In the genomic region with DNA sequence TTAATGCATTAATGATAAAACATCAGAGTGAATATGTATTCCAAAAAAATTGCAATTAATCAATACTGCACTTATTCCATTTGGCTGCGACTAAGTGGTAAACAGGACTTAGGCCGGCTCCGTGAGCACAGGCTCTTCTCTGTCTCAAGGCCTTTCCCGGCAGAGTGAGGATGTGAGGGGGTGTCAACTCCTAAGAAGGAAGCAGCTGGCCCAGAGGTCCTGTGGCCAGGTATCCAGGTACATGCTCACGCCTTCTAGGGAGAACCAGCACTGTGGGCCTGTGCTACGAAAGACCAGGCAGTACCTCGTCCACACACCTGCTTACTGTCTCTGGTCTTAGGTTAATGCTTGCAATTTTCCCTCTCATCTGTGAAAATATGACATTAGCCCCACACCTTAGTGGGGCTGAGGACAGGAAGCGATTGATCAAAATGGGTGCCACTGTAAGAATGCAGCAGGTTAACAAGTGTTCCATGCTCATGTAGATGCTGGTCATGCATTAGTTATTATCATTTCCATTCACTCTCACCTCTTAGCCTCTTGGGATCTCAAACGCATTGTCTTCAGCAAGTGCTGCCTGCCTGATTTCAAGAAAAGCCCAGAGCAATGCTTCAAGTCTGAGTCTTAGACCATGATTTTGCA, we compare ENCODE assay signal across 15 cellular contexts.
DNase-seq lines count a peak whose midpoint lies in the region; ATAC-seq, FAIRE-seq and TF ChIP-seq lines count a peak whose summit lies in the region.
"Had no signal": no experiment of that assay in that cellular context is flagged by ENCODE, and none has a peak within 500 bp of the region (broad histone marks: within the 10 kb centered on the region; RNA-seq: fewer than 3 reads in every experiment).

No MANE protein-coding gene starts in this region.

- H3K36me3 ChIP-seq in SK-N-SH (replicated peaks in 1 of 2; ENCODE audit: control insufficient read depth in 1 of 2, insufficient read depth in 2 of 2, low read length in 1 of 2) (no peaks in the 10 kb centered on the region), mammary epithelial cell (ENCODE audit: insufficient read depth, low read length) (no peaks in the 10 kb centered on the region), keratinocyte (ENCODE audit: control insufficient read depth in 2 of 2, extremely low read depth in 1 of 2, insufficient read depth in 2 of 2, low read length in 2 of 2) (no peaks in the 10 kb centered on the region)

- H3K4me3 ChIP-seq in SK-N-SH (ENCODE audit: low read depth in 2 of 2, low read length in 1 of 2) (no peak overlapping the region), mammary epithelial cell (replicated peaks in 1 of 3; ENCODE audit: insufficient read depth in 1 of 3, low read depth in 2 of 3, low read length in 3 of 3) (no peak overlapping the region), keratinocyte (ENCODE audit: control insufficient read depth in 2 of 3, extremely low read depth in 1 of 3, insufficient read depth in 2 of 3, low read depth in 1 of 3, low read length in 3 of 3) (no peak overlapping the region)

- H3K27ac ChIP-seq in SK-N-SH (ENCODE audit: low read depth in 2 of 2, low read length in 1 of 2) (peak overlapping the region in 1 of 2 experiments; percentile 99; a peak in 2 of 4 replicates), mammary epithelial cell (ENCODE audit: insufficient read depth, low read depth, low read length) (peak overlapping the region; percentile 21), keratinocyte (ENCODE audit: control insufficient read depth, insufficient read depth, low read length) (no peak overlapping the region)
- H3K27ac ChIP-seq: 22Rv1 had no signal

- intact Hi-C loops in mammary epithelial cell (cut with micrococcal nuclease), result no loop called here
- intact Hi-C loops in activated CD4-positive, alpha-beta T cell treated with anti-CD3 and anti-CD28 coated beads, Interleukin-2, amount 10 ng/mL, durations not matched to agents 24 days and 14 days (cut with micrococcal nuclease), result no loop called here

- no peak overlapping the region for H3K4me3 Mint-ChIP-seq in type B pancreatic cell
- no peak overlapping the region for H3K4me3 Mint-ChIP-seq in activated CD4-positive, alpha-beta T cell treated with anti-CD3 and anti-CD28 coated beads, Interleukin-2, amount 10 ng/mL, durations not matched to agents 24 days and 14 days

- DNase-seq in SK-N-SH (no peak), mammary epithelial cell (no peak), keratinocyte (ENCODE audit: low read depth, low spot score) (no peak), type B pancreatic cell (ENCODE audit: extremely low spot score, unreplicated experiment) (peak; percentile 20), G401 (ENCODE audit: low spot score) (no peak)
- DNase-seq in activated CD4-positive, alpha-beta T cell treated with anti-CD3 and anti-CD28 coated beads, Interleukin-2, amount 10 ng/mL, durations not matched to agents 24 days and 14 days, result no peak
- DNase-seq: C1 segment of cervical spinal cord, Karpas-422, NCI-H1105 treated with DMSO at 0.1 percent for 48 hours, NCI-H1930, NCI-H2171 treated with DMSO at 0.1 percent for 48 hours, NCI-H510A had no signal

- no TSS peak for BruUV-seq in mammary epithelial cell (replicated peaks; lab: Mats Ljungman, UMichigan)

- no peaks in the 10 kb centered on the region for H3K9me3 ChIP-seq in SK-N-SH
- no peaks in the 10 kb centered on the region for H3K9me3 ChIP-seq in mammary epithelial cell (replicated peaks; ENCODE audit: insufficient read depth, low read length)
- H3K9me3 ChIP-seq in keratinocyte (ENCODE audit: control insufficient read depth, low read depth, low read length), result no peaks in the 10 kb centered on the region

- H3K4me1 ChIP-seq in SK-N-SH (ENCODE audit: control insufficient read depth in 1 of 2, insufficient read depth in 2 of 2, low read depth in 1 of 2, low read length in 1 of 2) (peaks cover 17 to 41% of the 10 kb centered on the region in 2 experiments), mammary epithelial cell (ENCODE audit: insufficient read depth, low read length) (peaks cover 54% of the 10 kb centered on the region), keratinocyte (ENCODE audit: control insufficient read depth, extremely low read depth, insufficient read depth, low read length) (peaks cover 38% of the 10 kb centered on the region)

- no peak for TF ChIP-seq CTCF in SK-N-SH (IDR thresholded peaks at IDR 0.05)
- no peak for TF ChIP-seq CTCF in mammary epithelial cell (conservative IDR thresholded peaks at IDR 0.05 in 1 of 2, IDR thresholded peaks at IDR 0.05 in 1 of 2; ENCODE audit: extremely low read depth in 1 of 2, insufficient read depth in 1 of 2, low read depth in 1 of 2, low read length in 2 of 2)
- no peak for TF ChIP-seq CTCF in keratinocyte (optimal IDR thresholded peaks at IDR 0.05 in 1 of 3, IDR thresholded peaks at IDR 0.05 in 1 of 3, conservative IDR thresholded peaks at IDR 0.05 in 1 of 3; ENCODE audit: extremely low read depth in 1 of 3, insufficient read depth in 2 of 3, low read length in 3 of 3)
- no peak for TF ChIP-seq CTCF in type B pancreatic cell (conservative IDR thresholded peaks at IDR 0.05)

- no peak overlapping the region for H3K4me2 ChIP-seq in SK-N-SH
- peak overlapping the region; percentile 1 for H3K4me2 ChIP-seq in mammary epithelial cell (ENCODE audit: insufficient read depth, low read depth, low read length)
- no peak overlapping the region for H3K4me2 ChIP-seq in keratinocyte (ENCODE audit: control insufficient read depth, extremely low read depth, insufficient read depth, low read depth, low read length)

- H3K9ac ChIP-seq in SK-N-SH, result no peak overlapping the region; the same call in 1 of the 2 replicates
- no peak overlapping the region for H3K9ac ChIP-seq in mammary epithelial cell (ENCODE audit: insufficient read depth, low read length)
- no peak overlapping the region for H3K9ac ChIP-seq in keratinocyte (ENCODE audit: control insufficient read depth, extremely low read depth, insufficient read depth, low read length)

- no peaks in the 10 kb centered on the region for H3K79me2 ChIP-seq in SK-N-SH (ENCODE audit: insufficient read depth)
- no peaks in the 10 kb centered on the region for H3K79me2 ChIP-seq in mammary epithelial cell (ENCODE audit: insufficient read depth, low read length)
- H3K79me2 ChIP-seq in keratinocyte (ENCODE audit: control insufficient read depth, insufficient read depth, low read length), result no peaks in the 10 kb centered on the region

- no peak for TF ChIP-seq RAD21 in SK-N-SH (IDR thresholded peaks at IDR 0.05; ENCODE audit: low read length)

- CTCF ChIA-PET in SK-N-SH (lab: Yijun Ruan, JAX), result interaction anchor here (1.2 to 2.5 kb wide), 2 partner anchors 10 kb away, joined by 7 to 9 read pairs; no protein-coding TSS in a partner anchor
- CTCF ChIA-PET in mammary epithelial cell (lab: Charles Lee; ENCODE audit: low non-redundant PET), result no interaction called here

- in situ Hi-C loops in mammary epithelial cell (cut with MboI; ENCODE audit: low sequenced_read_pairs in 2 of 2) (no loop called here), G401 (cut with HindIII; ENCODE audit: low sequenced_read_pairs) (no loop called here)

- WGBS in SK-N-SH (ENCODE audit: low lambda C conversion rate), result 90% methylated on average over 9 of the region's 9 CpGs
- WGBS in mammary epithelial cell (ENCODE audit: low coverage, missing lambda C conversion rate), result 78% methylated on average over 9 of the region's 9 CpGs

- peaks cover 14% of the 10 kb centered on the region for H3K4me1 Mint-ChIP-seq in type B pancreatic cell (ENCODE audit: unreplicated experiment)
- H3K4me1 Mint-ChIP-seq in activated CD4-positive, alpha-beta T cell treated with anti-CD3 and anti-CD28 coated beads, Interleukin-2, amount 10 ng/mL, durations not matched to agents 24 days and 14 days, result no peaks in the 10 kb centered on the region

- no peaks in the 10 kb centered on the region for H3K9me3 Mint-ChIP-seq in type B pancreatic cell
- no peaks in the 10 kb centered on the region for H3K9me3 Mint-ChIP-seq in activated CD4-positive, alpha-beta T cell treated with anti-CD3 and anti-CD28 coated beads, Interleukin-2, amount 10 ng/mL, durations not matched to agents 24 days and 14 days

- H4K20me1 ChIP-seq in SK-N-SH (ENCODE audit: insufficient read depth), result no peaks in the 10 kb centered on the region
- H4K20me1 ChIP-seq in mammary epithelial cell (ENCODE audit: insufficient read depth, low read length), result no peaks in the 10 kb centered on the region
- H4K20me1 ChIP-seq in keratinocyte (ENCODE audit: control insufficient read depth, extremely low read depth, insufficient read depth, low read length), result no peaks in the 10 kb centered on the region

- no peaks in the 10 kb centered on the region for H3K9me1 ChIP-seq in keratinocyte (ENCODE audit: control insufficient read depth, extremely low read depth, insufficient read depth, low read length)

- ATAC-seq in SK-N-SH treated with all-trans-retinoic acid at 6 μM for 48 hours, result no peak
- ATAC-seq in HG03571 (IDR thresholded peaks at IDR 0.05; ENCODE audit: unreplicated experiment), result no peak

- H3K27me3 Mint-ChIP-seq in type B pancreatic cell, result peaks cover 16% of the 10 kb centered on the region
- peaks cover 11% of the 10 kb centered on the region for H3K27me3 Mint-ChIP-seq in activated CD4-positive, alpha-beta T cell treated with anti-CD3 and anti-CD28 coated beads, Interleukin-2, amount 10 ng/mL, durations not matched to agents 24 days and 14 days

- peaks cover 31% of the 10 kb centered on the region for H3F3A ChIP-seq in SK-N-SH (replicated peaks; ENCODE audit: insufficient read depth)

- no peaks in the 10 kb centered on the region for H3K27me3 ChIP-seq in SK-N-SH (ENCODE audit: insufficient read depth)
- no peaks in the 10 kb centered on the region for H3K27me3 ChIP-seq in mammary epithelial cell (ENCODE audit: insufficient read depth, low read length)
- H3K27me3 ChIP-seq in keratinocyte (ENCODE audit: control insufficient read depth, extremely low read depth, insufficient read depth, low read length), result no peaks in the 10 kb centered on the region

- H3K9me2 ChIP-seq in SK-N-SH, result no peaks in the 10 kb centered on the region

- H3K36me3 Mint-ChIP-seq in type B pancreatic cell, result no peaks in the 10 kb centered on the region
- no peaks in the 10 kb centered on the region for H3K36me3 Mint-ChIP-seq in activated CD4-positive, alpha-beta T cell treated with anti-CD3 and anti-CD28 coated beads, Interleukin-2, amount 10 ng/mL, durations not matched to agents 24 days and 14 days (ENCODE audit: low read depth)

- dilution Hi-C loops in mammary epithelial cell (cut with HindIII; ENCODE audit: low sequenced_read_pairs) (no loop called here), keratinocyte (cut with MboI; ENCODE audit: extremely low pct_ligation_motif_present, low sequenced_read_pairs) (no loop called here)

- no peak for TF ChIP-seq EP300 in SK-N-SH (IDR thresholded peaks at IDR 0.05; ENCODE audit: borderline replicate concordance in 1 of 2, low read depth in 1 of 2, low read length in 1 of 2)

- no peak overlapping the region for H2AFZ ChIP-seq in SK-N-SH (ENCODE audit: low read depth)
- no peak overlapping the region for H2AFZ ChIP-seq in mammary epithelial cell (ENCODE audit: low read depth, low read length)
- H2AFZ ChIP-seq in keratinocyte (ENCODE audit: control insufficient read depth, low read length), result no peak overlapping the region

- no peak overlapping the region for H3K27ac Mint-ChIP-seq in type B pancreatic cell
- no peak overlapping the region for H3K27ac Mint-ChIP-seq in activated CD4-positive, alpha-beta T cell treated with anti-CD3 and anti-CD28 coated beads, Interleukin-2, amount 10 ng/mL, durations not matched to agents 24 days and 14 days

- FAIRE-seq in keratinocyte (lab: Jason Lieb, UNC), result peak; percentile 61

- POLR2A ChIA-PET in SK-N-SH (lab: Yijun Ruan, JAX), result no interaction called here
